ENCODE assay signal across 19 cellular contexts in the genomic region with DNA sequence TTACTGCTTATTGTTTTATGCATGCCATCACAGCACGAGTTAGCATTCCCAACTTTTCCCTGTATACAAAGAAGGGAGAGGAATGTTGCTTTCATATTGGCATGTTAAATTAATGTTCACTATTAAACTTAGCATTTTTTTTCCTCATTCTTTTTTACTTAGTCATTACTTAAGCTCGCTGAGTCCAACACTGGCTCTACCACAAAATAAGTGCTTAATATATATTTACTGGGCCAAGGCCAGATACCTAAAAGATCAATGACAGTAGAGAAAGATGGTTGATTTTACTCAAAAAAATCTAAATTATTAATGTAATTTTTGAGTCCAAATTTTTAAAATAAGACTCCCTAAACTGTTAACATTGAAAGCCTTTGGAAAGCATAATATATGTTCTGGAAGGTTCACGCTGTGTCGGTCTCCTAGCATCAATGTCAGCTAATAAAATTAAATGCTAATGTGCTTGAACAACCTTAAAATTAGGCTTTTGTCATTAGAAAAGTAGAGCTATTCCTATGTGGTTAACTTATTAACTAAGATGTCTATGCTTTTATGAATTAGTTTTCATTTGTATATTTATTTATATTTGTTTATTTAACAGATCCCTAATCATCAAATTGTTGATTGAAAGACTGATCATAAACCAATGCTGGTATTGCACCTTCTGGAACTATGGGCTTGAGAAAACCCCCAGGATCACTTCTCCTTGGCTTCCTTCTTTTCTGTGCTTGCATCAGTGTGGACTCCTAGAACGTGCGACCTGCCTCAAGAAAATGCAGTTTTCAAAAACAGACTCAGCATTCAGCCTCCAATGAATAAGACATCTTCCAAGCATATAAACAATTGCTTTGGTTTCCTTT. TPM values are rescaled to one million over a fixed set of nuclear protein-coding genes. Genes with fewer than 3 reads are reported as not detected.
DNase-seq lines count a peak whose midpoint lies in the region; ATAC-seq, FAIRE-seq and TF ChIP-seq lines count a peak whose summit lies in the region.
"Had no signal": no experiment of that assay in that cellular context is flagged by ENCODE, and none has a peak within 500 bp of the region (broad histone marks: within the 10 kb centered on the region; RNA-seq: fewer than 3 reads in every experiment).

No MANE protein-coding gene starts in this region.

- TF ChIP-seq RAD21 in HepG2 (CRISPR knock-in tag; IDR thresholded peaks at IDR 0.05): no peak

- no peak for DNase-seq in right lobe of liver
- no peak for DNase-seq in HepG2 (ENCODE audit: low spot score)
- no peak for DNase-seq in endodermal cell
- peak; percentile 60 for DNase-seq in kidney tubule cell (ENCODE audit: low spot score)
- no peak for DNase-seq in SHP77 treated with DMSO at 0.1 percent for 48 hours (lab: John Stamatoyannopoulos, UW)
- no peak for DNase-seq in occipital lobe (lab: John Stamatoyannopoulos, UW)
- DNase-seq: activated CD4-positive, alpha-beta memory T cell treated with anti-CD3 and anti-CD28 coated beads for 36 hours; aorta; effector CD4-positive, alpha-beta T cell; heart right ventricle; left cardiac atrium; natural killer cell; SJCRH30; stimulated activated CD4-positive, alpha-beta T cell treated with anti-CD3 and anti-CD28 coated beads, Interleukin-4, amount 100 ng/mL, for 1 hour; upper lobe of left lung had no signal

- H3K36me3 ChIP-seq in right lobe of liver (peaks cover 0 to 47% (median 27%) of the 10 kb centered on the region in 4 donors), HepG2 (replicated peaks in 1 of 2; ENCODE audit: control insufficient read depth in 1 of 2, insufficient read depth in 2 of 2, low read length in 2 of 2) (peaks cover 34 to 53% of the 10 kb centered on the region in 2 experiments), endodermal cell (ENCODE audit: control insufficient read depth, insufficient read depth, low read length) (peaks cover 76% of the 10 kb centered on the region)

- H3K4me1 Mint-ChIP-seq in endodermal cell: no peaks in the 10 kb centered on the region

- H3K4me3 ChIP-seq in right lobe of liver: no peak overlapping the region
- H3K4me3 ChIP-seq in HepG2 (replicated peaks in 1 of 3; ENCODE audit: insufficient read depth in 1 of 3, low read depth in 2 of 3, low read length in 3 of 3): no peak overlapping the region
- no peak overlapping the region for H3K4me3 ChIP-seq in endodermal cell (ENCODE audit: low read length)
- H3K4me3 ChIP-seq: heart right ventricle, right atrium auricular region, SJCRH30, upper lobe of left lung had no signal

- H3K4me1 ChIP-seq in right lobe of liver (no peaks in the 10 kb centered on the region), HepG2 (ENCODE audit: insufficient read depth, low read length) (no peaks in the 10 kb centered on the region), endodermal cell (ENCODE audit: control insufficient read depth, insufficient read depth, low read length) (no peaks in the 10 kb centered on the region)
- H3K4me1 ChIP-seq: right atrium auricular region, SJCRH30, upper lobe of left lung had no signal

- CTCF ChIA-PET in HepG2 (lab: Yijun Ruan, JAX; ENCODE audit: low intra/inter-chr PET ratio, low total read pairs): no interaction called here

- no peaks in the 10 kb centered on the region for H3K27me3 ChIP-seq in right lobe of liver
- H3K27me3 ChIP-seq in HepG2 (ENCODE audit: control insufficient read depth in 1 of 2, insufficient read depth in 2 of 2, low read length in 2 of 2): no peaks in the 10 kb centered on the region
- no peaks in the 10 kb centered on the region for H3K27me3 ChIP-seq in endodermal cell (ENCODE audit: control insufficient read depth, insufficient read depth, low read length, poor library complexity, severe bottlenecking)
- H3K27me3 ChIP-seq: heart right ventricle, right atrium auricular region, SJCRH30, upper lobe of left lung had no signal

- peaks cover 23% of the 10 kb centered on the region for H3K36me3 Mint-ChIP-seq in endodermal cell (ENCODE audit: low read depth)
- H3K36me3 Mint-ChIP-seq: activated CD4-positive, alpha-beta memory T cell treated with anti-CD3 and anti-CD28 coated beads for 36 hours had no signal

- POLR2A ChIA-PET in HepG2 (lab: Yijun Ruan, JAX): no interaction called here

- no peak overlapping the region for H3K4me3 Mint-ChIP-seq in endodermal cell
- H3K4me3 Mint-ChIP-seq: activated CD4-positive, alpha-beta memory T cell treated with anti-CD3 and anti-CD28 coated beads for 36 hours had no signal

- in situ Hi-C loops in HepG2 (cut with HindIII; ENCODE audit: extremely low pct_ligation_motif_present, low pct_unique_long_range_greater_than_20kb): no loop called here

- TF ChIP-seq EP300 in HepG2 (IDR thresholded peaks at IDR 0.05; ENCODE audit: low read depth in 2 of 2, low read length in 2 of 2) (no peak), HepG2 (CRISPR knock-in tag; IDR thresholded peaks at IDR 0.05; ENCODE audit: borderline replicate concordance) (no peak)

- H3K79me2 ChIP-seq in HepG2 (ENCODE audit: insufficient read depth, low read length): no peaks in the 10 kb centered on the region

- H3K9ac ChIP-seq in HepG2 (ENCODE audit: insufficient read depth, low read depth, low read length) (no peak overlapping the region), endodermal cell (ENCODE audit: extremely low read depth, low read length, poor library complexity, severe bottlenecking) (no peak overlapping the region)

- no peaks in the 10 kb centered on the region for H3K27me3 Mint-ChIP-seq in endodermal cell (ENCODE audit: insufficient read depth)
- H3K27me3 Mint-ChIP-seq: activated CD4-positive, alpha-beta memory T cell treated with anti-CD3 and anti-CD28 coated beads for 36 hours; activated T-helper 17 cell treated with anti-CD3 and anti-CD28 coated beads, Interleukin-2, amount 50 U/mL, for 72 hours had no signal

- H3K9me3 ChIP-seq in right lobe of liver (no peaks in the 10 kb centered on the region), HepG2 (ENCODE audit: low read length) (no peaks in the 10 kb centered on the region), endodermal cell (ENCODE audit: control insufficient read depth, low read length) (no peaks in the 10 kb centered on the region)
- H3K9me3 ChIP-seq: heart right ventricle, right atrium auricular region, SJCRH30, upper lobe of left lung had no signal

- no peaks in the 10 kb centered on the region; the same call in 1 of the 2 replicates for H4K20me1 ChIP-seq in HepG2 (ENCODE audit: insufficient read depth, low read length)

- TF ChIP-seq CTCF in right lobe of liver (IDR thresholded peaks at IDR 0.05): no peak
- TF ChIP-seq CTCF in HepG2 (CRISPR knock-in tag; IDR thresholded peaks at IDR 0.05): no peak
- no peak for TF ChIP-seq CTCF in endodermal cell (conservative IDR thresholded peaks at IDR 0.05)

- H3K27ac Mint-ChIP-seq in endodermal cell: no peak overlapping the region
- H3K27ac Mint-ChIP-seq: activated CD4-positive, alpha-beta memory T cell treated with anti-CD3 and anti-CD28 coated beads for 36 hours had no signal

- TF ChIP-seq POLR2A in right lobe of liver (IDR thresholded peaks at IDR 0.05) (peak; percentile 9), HepG2 (IDR thresholded peaks at IDR 0.05; ENCODE audit: insufficient read depth in 1 of 2, low read depth in 2 of 2, low read length in 2 of 2) (no peak)

- no peak for FAIRE-seq in HepG2 (lab: Jason Lieb, UNC)

- no peak for ATAC-seq in right lobe of liver
- ATAC-seq in HepG2: no peak
- no peak for ATAC-seq in HG03378 (IDR thresholded peaks at IDR 0.05; ENCODE audit: unreplicated experiment)
- no peak for ATAC-seq in HG02970 (IDR thresholded peaks at IDR 0.05; ENCODE audit: low FRiP score, unreplicated experiment)
- ATAC-seq: left cardiac atrium had no signal

- intact Hi-C loops in right lobe of liver (cut with DNase I): no loop called here
- intact Hi-C loops in HepG2 (cut with micrococcal nuclease; ENCODE audit: unreplicated experiment): no loop called here

- H3K4me2 ChIP-seq in HepG2 (ENCODE audit: low read depth, low read length): no peak overlapping the region

- no TSS peak for BruUV-seq in HepG2 (replicated peaks; lab: Mats Ljungman, UMichigan)

- 80% methylated on average over 6 of the region's 6 CpGs for WGBS in right lobe of liver (ENCODE audit: insufficient coverage, low coverage, low lambda C conversion rate, missing lambda C conversion rate)
- 95% methylated on average over 6 of the region's 6 CpGs for WGBS in HepG2 (ENCODE audit: low lambda C conversion rate)
- WGBS in endodermal cell (ENCODE audit: insufficient coverage in 1 of 2, insufficient read length in 1 of 2), 2 experiments: 87 to 95% methylated on average over 3 to 5 of the region's 6 CpGs

- no peaks in the 10 kb centered on the region for H3K9me3 Mint-ChIP-seq in endodermal cell
- H3K9me3 Mint-ChIP-seq: activated CD4-positive, alpha-beta memory T cell treated with anti-CD3 and anti-CD28 coated beads for 36 hours; activated T-helper 17 cell treated with anti-CD3 and anti-CD28 coated beads, Interleukin-2, amount 50 U/mL, for 72 hours; natural killer cell had no signal

- no peak overlapping the region for H2AFZ ChIP-seq in HepG2 (ENCODE audit: low read length)

- no peak overlapping the region for H3K27ac ChIP-seq in right lobe of liver
- H3K27ac ChIP-seq in HepG2 (ENCODE audit: extremely low read length, insufficient read depth, low read length): no peak overlapping the region
- peak overlapping the region; percentile 27 for H3K27ac ChIP-seq in endodermal cell (ENCODE audit: low read depth, low read length)
- H3K27ac ChIP-seq: heart right ventricle, right atrium auricular region, SJCRH30, upper lobe of left lung had no signal

RNA-seq across cellular contexts. Expression of gene THBS1, which starts 14.1 kb away (rescaled TPM):
- total RNA-seq in right lobe of liver (100 to 1,000 TPM in 1 of 6 experiments, 10 to 100 TPM in 5; 10.7 to 253 (median 64.6) TPM), HepG2 (2016; rRNA removed; fragmentation: Illumina TruSeq; extraction: Trizol) (35.6 and 67.1 TPM in 2 replicates), endodermal cell (10 to 100 TPM; 13.9 to 16.5 TPM), occipital lobe (171 TPM)
- total RNA-seq in HepG2 (2016; cell fraction: cytosol; rRNA removed; fragmentation: Illumina TruSeq; extraction: Trizol; ENCODE audit: low read depth): 10.4 and 13.6 TPM in 2 replicates
- total RNA-seq in HepG2 (2016; cell fraction: insoluble cytoplasmic fraction; rRNA removed; fragmentation: Illumina TruSeq; extraction: Trizol): 31.2 and 67.2 TPM in 2 replicates
- 12.7 and 15.5 TPM in 2 replicates for total RNA-seq in HepG2 (2016; cell fraction: membrane; rRNA removed; fragmentation: Illumina TruSeq; extraction: Trizol)
- total RNA-seq in HepG2 (2016; cell fraction: nucleus; rRNA removed; fragmentation: Illumina TruSeq; extraction: Trizol): 154 and 191 TPM in 2 replicates
- 54.7 and 64.6 TPM in 2 replicates for polyA plus RNA-seq in HepG2 (2011; rRNA removed)
- 18.4 and 18.6 TPM in 2 replicates for polyA plus RNA-seq in HepG2 (2011; cell fraction: cytosol; rRNA removed)
- polyA plus RNA-seq in HepG2 (2011; cell fraction: nucleus; rRNA removed): 258 and 353 TPM in 2 replicates
- polyA plus RNA-seq in HepG2 (2012): 14.5 and 32.8 TPM in 2 replicates
- 1.0 and 1.3 TPM in 2 replicates for polyA plus RNA-seq in HepG2 (2016; cell fraction: cytosol; fragmentation: Illumina TruSeq; extraction: Trizol; ENCODE audit: low read depth)
- polyA plus RNA-seq in HepG2 (2016; cell fraction: insoluble cytoplasmic fraction; fragmentation: Illumina TruSeq; extraction: Trizol; ENCODE audit: low read depth): 13.5 and 17.7 TPM in 2 replicates
- polyA plus RNA-seq in HepG2 (2016; cell fraction: membrane; fragmentation: Illumina TruSeq; extraction: Trizol; ENCODE audit: low read depth): 1.9 and 2.6 TPM in 2 replicates
- polyA plus RNA-seq in HepG2 (2016; cell fraction: nucleus; fragmentation: Illumina TruSeq; extraction: Trizol; ENCODE audit: insufficient read depth, low read depth): 147 and 163 TPM in 2 replicates
- 15.2 and 310 TPM in 2 replicates for polyA minus RNA-seq in HepG2 (2011; rRNA and poly(A)+ RNA removed; ENCODE audit: low replicate concordance)
- 142 and 165 TPM in 2 replicates for polyA minus RNA-seq in HepG2 (2011; cell fraction: cytosol; rRNA and poly(A)+ RNA removed)
- polyA minus RNA-seq in HepG2 (2011; cell fraction: nucleus; rRNA and poly(A)+ RNA removed): 395 and 466 TPM in 2 replicates
- 27.0 TPM for polyA plus RNA-seq in endodermal cell (2013, experiment 1 of 2)
- polyA plus RNA-seq in endodermal cell (2013, experiment 2 of 2): 28.3 TPM
